In the genomic region with DNA sequence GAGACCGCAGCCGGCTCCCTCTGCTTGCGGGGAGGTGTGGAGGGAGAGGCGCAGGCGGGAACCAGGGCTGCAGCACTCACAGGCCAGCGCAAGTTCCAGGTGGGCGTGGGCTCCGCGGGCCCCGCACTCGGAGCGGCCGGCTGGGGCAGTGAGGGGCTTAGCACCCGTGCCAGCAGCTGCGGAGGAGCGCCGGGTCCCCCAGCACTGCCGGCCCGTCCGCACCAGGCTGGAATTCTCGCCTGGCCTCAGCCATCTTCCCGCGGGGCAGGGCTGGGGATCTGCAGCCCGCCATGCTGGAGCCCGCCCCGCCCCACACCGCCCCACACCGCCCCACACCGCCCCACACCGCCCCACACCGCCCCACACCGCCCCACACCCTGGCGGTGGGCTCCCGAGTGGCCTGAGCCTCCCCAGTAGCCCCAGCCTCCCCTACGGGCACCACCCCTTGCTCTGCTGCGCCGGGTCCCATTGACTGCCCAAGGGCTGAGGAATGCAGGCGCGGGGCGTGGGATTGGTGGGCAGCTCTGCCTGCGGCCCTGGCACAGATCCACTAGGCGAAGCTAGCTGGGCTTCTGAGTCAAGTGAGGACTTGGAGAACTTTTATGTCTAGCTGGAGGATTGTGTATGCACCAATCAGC, we compare ENCODE assay signal across 1 cellular context.
TF ChIP-seq lines count a peak whose summit lies in the region.

No MANE protein-coding gene starts in this region.

TF ChIP-seq in HEK293, 187 proteins besides CTCF, POLR2A, EP300 and RAD21 (continued from another document):
- TF ChIP-seq ZNF202 (tag by site-specific recombination; IDR thresholded peaks at IDR 0.05; ENCODE audit: borderline replicate concordance), result 0 out of 2 replicates have a peak, but pooled peaks have one; percentile 41
- TF ChIP-seq ZNF426 (tag by site-specific recombination; IDR thresholded peaks at IDR 0.05), result no peak
